Comparison of ENCODE assay signal across 8 cellular contexts in genomic region chr5:80655231-80655784, GRCh38. TPM values are rescaled to one million over a fixed set of nuclear protein-coding genes. Genes with fewer than 3 reads are reported as not detected.
DNase-seq lines count a peak whose midpoint lies in the region; ATAC-seq and TF ChIP-seq lines count a peak whose summit lies in the region.

No MANE protein-coding gene starts in this region.

- H3K36me3 ChIP-seq in SU-DHL-6 (ENCODE audit: low read length) (peaks cover 20% of the 10 kb centered on the region), gastrocnemius medialis (peaks cover 0 to 40% of the 10 kb centered on the region in 2 donors)

- H3K9me2 ChIP-seq in SU-DHL-6 (replicated peaks; ENCODE audit: insufficient read depth, low read length): no peaks in the 10 kb centered on the region

- no peak overlapping the region for H2AFZ ChIP-seq in SU-DHL-6 (ENCODE audit: low read depth, low read length, severe bottlenecking)

- H3K9me3 ChIP-seq in SU-DHL-6 (ENCODE audit: insufficient read depth, low read length) (no peaks in the 10 kb centered on the region), gastrocnemius medialis (no peaks in the 10 kb centered on the region)

- H3K27ac ChIP-seq in SU-DHL-6 (ENCODE audit: low read depth, low read length) (peak overlapping the region; percentile 96), gastrocnemius medialis (peak overlapping the region; percentile 79 to 97 (median 92))

- H3K9ac ChIP-seq in SU-DHL-6 (ENCODE audit: low read length): peak overlapping the region; percentile 90

- H3K4me1 ChIP-seq in gastrocnemius medialis: peaks cover 16 to 19% of the 10 kb centered on the region in 2 donors

- ATAC-seq in gastrocnemius medialis (no peak), HG03196 (IDR thresholded peaks at IDR 0.05; ENCODE audit: unreplicated experiment) (no peak)

- peak overlapping the region; percentile 97 for H3K4me2 ChIP-seq in SU-DHL-6 (ENCODE audit: low read depth, low read length, poor library complexity, severe bottlenecking)

- H3K27me3 ChIP-seq in SU-DHL-6 (ENCODE audit: low read length): no peaks in the 10 kb centered on the region
- H3K27me3 ChIP-seq in gastrocnemius medialis: no peaks in the 10 kb centered on the region

- H4K20me1 ChIP-seq in SU-DHL-6 (ENCODE audit: low read depth, low read length): peaks cover 4% of the 10 kb centered on the region; the same call in 1 of the 2 replicates

- in situ Hi-C loops in gastrocnemius medialis (cut with MboI; ENCODE audit: low sequenced_read_pairs in 4 of 4): loop anchor here in 2 of 4 donors (25.0 kb wide), 2 partner anchors 168 to 568 kb away; partner anchors contain the start of gene FAM151B (in 1 of the 2)

- H3K4me3 ChIP-seq in SU-DHL-6 (ENCODE audit: insufficient read depth, low read length, poor library complexity, severe bottlenecking) (peak overlapping the region; percentile 74), fibroblast of mammary gland (ENCODE audit: control insufficient read depth, low read depth, low read length) (peak overlapping the region; percentile 60), gastrocnemius medialis (peak overlapping the region; percentile 62 to 95 (median 84))

- TF ChIP-seq CTCF in SU-DHL-6 (IDR thresholded peaks at IDR 0.05; ENCODE audit: insufficient read depth, low read length, poor library complexity, severe bottlenecking) (no peak), fibroblast of mammary gland (conservative IDR thresholded peaks at IDR 0.05; ENCODE audit: control insufficient read depth, insufficient read depth, low read depth, low read length) (no peak), gastrocnemius medialis (IDR thresholded peaks at IDR 0.05 in 4 of 5, conservative IDR thresholded peaks at IDR 0.05 in 1 of 5) (no peak)

- H3K79me2 ChIP-seq in SU-DHL-6 (ENCODE audit: insufficient read depth, low read length): peaks cover 24% of the 10 kb centered on the region

- DNase-seq in HCEC 1CT (peak; percentile 36), fibroblast of mammary gland (ENCODE audit: low read depth) (peak; percentile 31), gastrocnemius medialis (no peak), NCI-H2107 (lab: John Stamatoyannopoulos, UW) (no peak), RPMI8226 (no peak), mesenteric fat pad (ENCODE audit: low spot score) (no peak)

- no peak for TF ChIP-seq POLR2A in gastrocnemius medialis (IDR thresholded peaks at IDR 0.05)

- H3F3A ChIP-seq in SU-DHL-6 (ENCODE audit: insufficient read depth): peaks cover 5% of the 10 kb centered on the region; the same call in 1 of the 2 replicates

- intact Hi-C loops in gastrocnemius medialis (cut with DNase I; ENCODE audit: low total_unique reads): loop anchor here (2.0 to 5.0 kb wide), 2 partner anchors 168 to 249 kb away; partner anchors contain the start of gene FAM151B

RNA-seq across cellular contexts. Expression of gene DHFR, which starts 0.5 kb away (rescaled TPM):
- total RNA-seq in gastrocnemius medialis (1 to 10 TPM; 2.2 to 5.3 (median 3.7) TPM), mesenteric fat pad (8.9 TPM)

RNA-seq across cellular contexts. Expression of gene MSH3, which starts 0.9 kb away (rescaled TPM):
- total RNA-seq in gastrocnemius medialis: 10 to 100 TPM in 1 of 4 donors, 1 to 10 TPM in 3; 5.8 to 10.4 (median 7.2) TPM
- 16.3 TPM for total RNA-seq in mesenteric fat pad

Comparison
In these comparisons a context has a peak if more than half of its experiments do, and no peak if none do; other contexts are left out.
1. DNase-seq: peak in HCEC 1CT (single experiment) and fibroblast of mammary gland (single experiment); none in gastrocnemius medialis (0 of 2), NCI-H2107 (single experiment), RPMI8226 (single experiment) and mesenteric fat pad (single experiment).
2. Peak in every context shown above with its lines, with median percentiles within 50 percentile points of each other: H3K4me3 ChIP-seq.